ENCODE assay signal across 21 cellular contexts in the genomic region with DNA sequence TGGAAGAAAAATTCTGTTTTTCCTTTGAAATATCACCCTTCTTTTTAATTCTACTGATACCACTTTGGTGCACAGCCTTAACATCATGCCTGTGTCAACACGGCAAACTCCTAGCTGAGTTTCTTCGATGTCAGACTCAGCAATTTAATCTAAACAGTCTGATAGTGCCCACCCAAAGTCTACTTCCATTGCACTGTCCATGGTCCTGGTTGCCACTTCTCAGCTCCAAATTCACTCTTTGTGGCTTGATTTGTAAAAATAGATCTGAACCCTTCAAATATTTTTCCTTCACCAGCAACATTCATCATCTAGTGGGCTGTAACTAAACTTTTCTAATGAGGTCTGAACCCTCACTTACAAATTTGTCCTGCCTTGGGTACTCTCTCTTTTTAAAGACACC.
A peak's percentile ranks its signal among the peaks of the same experiment; 100 is the strongest.
DNase-seq lines count a peak whose midpoint lies in the region; ATAC-seq, FAIRE-seq and TF ChIP-seq lines count a peak whose summit lies in the region.
"Had no signal": no experiment of that assay in that cellular context is flagged by ENCODE, and none has a peak within 500 bp of the region (broad histone marks: within the 10 kb centered on the region; RNA-seq: fewer than 3 reads in every experiment).

No MANE protein-coding gene starts in this region.

- H3K9ac ChIP-seq in SK-N-SH, result no peak overlapping the region
- no peak overlapping the region for H3K9ac ChIP-seq in endothelial cell of umbilical vein (replicated peaks; ENCODE audit: extremely low read depth, insufficient read depth, low read length)
- no peak overlapping the region for H3K9ac ChIP-seq in trophoblast cell (ENCODE audit: low read length)

- H3K4me3 ChIP-seq in SK-N-SH (ENCODE audit: low read depth in 2 of 2, low read length in 1 of 2) (no peak overlapping the region), endothelial cell of umbilical vein (replicated peaks in 1 of 3; ENCODE audit: insufficient read depth in 1 of 3, low read depth in 1 of 3, low read length in 3 of 3) (no peak overlapping the region), trophoblast cell (ENCODE audit: low read depth, low read length) (no peak overlapping the region)
- H3K4me3 ChIP-seq: SJSA1 had no signal

- H3F3A ChIP-seq in SK-N-SH (replicated peaks; ENCODE audit: insufficient read depth), result peaks cover 33% of the 10 kb centered on the region

- no peak overlapping the region for H4K8ac ChIP-seq in trophoblast cell (ENCODE audit: low read depth, low read length)

- H3K9me1 ChIP-seq in endothelial cell of umbilical vein (replicated peaks; ENCODE audit: control insufficient read depth, extremely low read depth, insufficient read depth, low read length), result no peaks in the 10 kb centered on the region

- H2BK120ac ChIP-seq in trophoblast cell (ENCODE audit: insufficient read depth, low read length, poor library complexity), result peak overlapping the region; percentile 81

- no peak for DNase-seq in SK-N-SH
- DNase-seq in M059J (ENCODE audit: low read depth), result peak; percentile 27
- DNase-seq in endothelial cell of umbilical vein (ENCODE audit: low read depth, low spot score), result peak; percentile 25
- no peak for DNase-seq in trophoblast cell
- no peak for DNase-seq in middle frontal gyrus (ENCODE audit: extremely low spot score, low spot score)
- no peak for DNase-seq in RCC 7860 (ENCODE audit: low spot score)
- no peak for DNase-seq in GM13977 (ENCODE audit: low spot score)
- DNase-seq: AML-193; C1 segment of cervical spinal cord; CD8-positive, alpha-beta T cell; H7; Karpas-422; NCI-H1417; NCI-H187; NCI-H446; NCI-H526 had no signal

- H2BK5ac ChIP-seq in trophoblast cell (ENCODE audit: low read depth, low read length, poor library complexity), result no peak overlapping the region

- in situ Hi-C loops in GM13977 (cut with MboI; ENCODE audit: low pct_unique_long_range_greater_than_20kb, low sequenced_read_pairs, unreplicated experiment), result no loop called here

- H3K27me3 ChIP-seq in SK-N-SH (ENCODE audit: insufficient read depth) (no peaks in the 10 kb centered on the region), endothelial cell of umbilical vein (ENCODE audit: control insufficient read depth in 2 of 2, insufficient read depth in 2 of 2, low read length in 2 of 2) (no peaks in the 10 kb centered on the region), trophoblast cell (ENCODE audit: insufficient read depth, low read length) (no peaks in the 10 kb centered on the region)
- H3K27me3 ChIP-seq: SJSA1 had no signal

- no peak overlapping the region for H3K18ac ChIP-seq in trophoblast cell (ENCODE audit: low read length)

- no peaks in the 10 kb centered on the region for H3K9me2 ChIP-seq in SK-N-SH

- H3K4ac ChIP-seq in trophoblast cell (ENCODE audit: low read depth, low read length), result no peak overlapping the region

- TF ChIP-seq EP300 in SK-N-SH (IDR thresholded peaks at IDR 0.05; ENCODE audit: borderline replicate concordance in 1 of 2, low read depth in 1 of 2, low read length in 1 of 2), result no peak

- POLR2A ChIA-PET in SK-N-SH (lab: Yijun Ruan, JAX) (no interaction called here), endothelial cell of umbilical vein (lab: Charles Lee) (no interaction called here)

- dilution Hi-C loops in endothelial cell of umbilical vein (cut with MboI; ENCODE audit: extremely low pct_ligation_motif_present, low sequenced_read_pairs), result no loop called here

- H4K12ac ChIP-seq in trophoblast cell (ENCODE audit: low read depth, low read length), result no peak overlapping the region

- no peak for FAIRE-seq in endothelial cell of umbilical vein (lab: Jason Lieb, UNC)
- no peak for FAIRE-seq in RCC 7860 (lab: Jason Lieb, UNC)
- FAIRE-seq: G401.6 had no signal

- H3K4me2 ChIP-seq in SK-N-SH, result no peak overlapping the region
- H3K4me2 ChIP-seq in endothelial cell of umbilical vein (ENCODE audit: insufficient read depth, low read length), result no peak overlapping the region
- no peak overlapping the region for H3K4me2 ChIP-seq in trophoblast cell (ENCODE audit: low read length)

- H4K91ac ChIP-seq in trophoblast cell (ENCODE audit: low read depth, low read length), result no peak overlapping the region

- TF ChIP-seq RAD21 in SK-N-SH (IDR thresholded peaks at IDR 0.05; ENCODE audit: low read length), result no peak

- H2AFZ ChIP-seq in SK-N-SH (ENCODE audit: low read depth), result no peak overlapping the region
- no peak overlapping the region for H2AFZ ChIP-seq in endothelial cell of umbilical vein (ENCODE audit: low read depth, low read length)
- no peak overlapping the region for H2AFZ ChIP-seq in trophoblast cell (ENCODE audit: insufficient read depth, low read length, poor library complexity)

- H3K79me1 ChIP-seq in trophoblast cell (ENCODE audit: low read length), result peaks cover 24% of the 10 kb centered on the region

- H3K4me1 ChIP-seq in SK-N-SH (ENCODE audit: control insufficient read depth in 1 of 2, insufficient read depth in 2 of 2, low read depth in 1 of 2, low read length in 1 of 2) (peaks cover 16 to 23% of the 10 kb centered on the region in 2 experiments; a peak in 3 of 4 replicates), endothelial cell of umbilical vein (ENCODE audit: control insufficient read depth, extremely low read depth, insufficient read depth, low read length) (peaks cover 7% of the 10 kb centered on the region), trophoblast cell (ENCODE audit: control insufficient read depth in 1 of 2, insufficient read depth in 2 of 2, low read length in 2 of 2) (peaks cover 6% of the 10 kb centered on the region in 2 experiments)

- ATAC-seq in SK-N-SH treated with all-trans-retinoic acid at 6 μM for 48 hours, result no peak
- ATAC-seq: CD8-positive, alpha-beta T cell; Right ventricle myocardium inferior had no signal

- H4K20me1 ChIP-seq in SK-N-SH (ENCODE audit: insufficient read depth) (no peaks in the 10 kb centered on the region), endothelial cell of umbilical vein (replicated peaks; ENCODE audit: control insufficient read depth, extremely low read depth, insufficient read depth, low read length) (no peaks in the 10 kb centered on the region)

- H3K27ac ChIP-seq in SK-N-SH (ENCODE audit: low read depth in 2 of 2, low read length in 1 of 2) (no peak overlapping the region), endothelial cell of umbilical vein (ENCODE audit: insufficient read depth, low read depth, low read length) (no peak overlapping the region), trophoblast cell (ENCODE audit: low read depth, low read length) (no peak overlapping the region)
- H3K27ac ChIP-seq: 22Rv1, SJSA1 had no signal

- no peaks in the 10 kb centered on the region for H3K9me3 ChIP-seq in SK-N-SH
- H3K9me3 ChIP-seq in endothelial cell of umbilical vein (replicated peaks; ENCODE audit: control insufficient read depth, insufficient read depth, low read length), result no peaks in the 10 kb centered on the region
- H3K9me3 ChIP-seq in trophoblast cell (ENCODE audit: insufficient read depth, low read depth, low read length), result no peaks in the 10 kb centered on the region
- H3K9me3 ChIP-seq: SJSA1 had no signal

- 97% methylated on average over 2 of the region's 2 CpGs for WGBS in SK-N-SH (ENCODE audit: low lambda C conversion rate)
- no CpG with 5 or more reads among the region's 2 CpGs for WGBS in trophoblast cell (ENCODE audit: extremely low coverage, insufficient coverage, insufficient read length)

- H3K79me2 ChIP-seq in SK-N-SH (ENCODE audit: insufficient read depth), result no peaks in the 10 kb centered on the region
- H3K79me2 ChIP-seq in endothelial cell of umbilical vein (ENCODE audit: control insufficient read depth, insufficient read depth, low read length), result no peaks in the 10 kb centered on the region
- H3K79me2 ChIP-seq in trophoblast cell (ENCODE audit: control insufficient read depth, insufficient read depth, low read length, poor library complexity), result no peaks in the 10 kb centered on the region

- H3K36me3 ChIP-seq in SK-N-SH (replicated peaks in 1 of 2; ENCODE audit: control insufficient read depth in 1 of 2, insufficient read depth in 2 of 2, low read length in 1 of 2) (no peaks in the 10 kb centered on the region), endothelial cell of umbilical vein (ENCODE audit: control insufficient read depth in 2 of 2, extremely low read depth in 1 of 2, insufficient read depth in 2 of 2, low read length in 2 of 2) (no peaks in the 10 kb centered on the region), trophoblast cell (ENCODE audit: control insufficient read depth in 1 of 2, insufficient read depth in 2 of 2, low read length in 2 of 2) (no peaks in the 10 kb centered on the region)
- H3K36me3 ChIP-seq: SJSA1 had no signal

- no TSS peak for BruUV-seq in endothelial cell of umbilical vein (replicated peaks; lab: Mats Ljungman, UMichigan)

- no peak overlapping the region for H2AK5ac ChIP-seq in trophoblast cell (ENCODE audit: low read length)

- no peak overlapping the region for H2BK12ac ChIP-seq in trophoblast cell (ENCODE audit: low read length)

- H3K14ac ChIP-seq in trophoblast cell (ENCODE audit: low read length), result no peak overlapping the region

- CTCF ChIA-PET in SK-N-SH (lab: Yijun Ruan, JAX), result no interaction called here
- CTCF ChIA-PET in endothelial cell of umbilical vein (lab: Charles Lee), result interaction anchor here (0.6 to 1.1 kb wide), 3 partner anchors 10 to 239 kb away, joined by 3 read pairs; no protein-coding TSS in a partner anchor

- TF ChIP-seq POLR2A in endothelial cell of umbilical vein (IDR thresholded peaks at IDR 0.05; ENCODE audit: low read depth, low read length), result no peak

- no peak overlapping the region for H3K23ac ChIP-seq in trophoblast cell (ENCODE audit: low read length)

- TF ChIP-seq CTCF in SK-N-SH (IDR thresholded peaks at IDR 0.05) (no peak), endothelial cell of umbilical vein (IDR thresholded peaks at IDR 0.05; ENCODE audit: extremely low read depth in 1 of 2, insufficient read depth in 1 of 2, low read depth in 1 of 2, low read length in 2 of 2) (no peak), GM13977 (IDR thresholded peaks at IDR 0.05; ENCODE audit: extremely low read depth, insufficient read depth, missing control alignments) (no peak)

- intact Hi-C loops in endothelial cell of umbilical vein (cut with micrococcal nuclease), result no loop called here

TF ChIP-seq in SK-N-SH treated with all-trans-retinoic acid at 6 μM for 48 hours, 23 proteins besides CTCF, POLR2A, EP300 and RAD21 (continues in another document):
- TF ChIP-seq SNAI2 (CRISPR knock-in tag; IDR thresholded peaks at IDR 0.05) (no peak), ZFP30 (CRISPR knock-in tag; IDR thresholded peaks at IDR 0.05) (no peak), ARNTL (CRISPR knock-in tag; IDR thresholded peaks at IDR 0.05; ENCODE audit: borderline replicate concordance, low read depth) (no peak), ZC3H10 (CRISPR knock-in tag; IDR thresholded peaks at IDR 0.05) (no peak; the same call in 1 of the 2 replicates), ISL1 (CRISPR knock-in tag; IDR thresholded peaks at IDR 0.05) (no peak), ESRRG (CRISPR knock-in tag; IDR thresholded peaks at IDR 0.05) (no peak)

TF ChIP-seq in endothelial cell of umbilical vein, 7 proteins besides CTCF, POLR2A, EP300 and RAD21 (continues in another document):
- no peak for TF ChIP-seq JUN (IDR thresholded peaks at IDR 0.05; ENCODE audit: borderline replicate concordance, insufficient read depth, insufficient read length, low read depth)
- TF ChIP-seq MYC (IDR thresholded peaks at IDR 0.05; ENCODE audit: low read depth, low read length), result no peak
- TF ChIP-seq FOS (IDR thresholded peaks at IDR 0.05; ENCODE audit: borderline replicate concordance, insufficient read depth, low read length), result no peak
- TF ChIP-seq POLR2AphosphoS5 (IDR thresholded peaks at IDR 0.05; ENCODE audit: insufficient read depth, low read depth, low read length), result no peak

Comparison
In these comparisons a context has a peak if more than half of its experiments do, and no peak if none do; other contexts are left out.
1. DNase-seq: peak in M059J (single experiment) and endothelial cell of umbilical vein (single experiment); none in SK-N-SH (single experiment), trophoblast cell (0 of 2), middle frontal gyrus (single experiment), RCC 7860 (single experiment) and GM13977 (single experiment).